Comparison of ENCODE assay signal across 1 cellular context in the genomic region with DNA sequence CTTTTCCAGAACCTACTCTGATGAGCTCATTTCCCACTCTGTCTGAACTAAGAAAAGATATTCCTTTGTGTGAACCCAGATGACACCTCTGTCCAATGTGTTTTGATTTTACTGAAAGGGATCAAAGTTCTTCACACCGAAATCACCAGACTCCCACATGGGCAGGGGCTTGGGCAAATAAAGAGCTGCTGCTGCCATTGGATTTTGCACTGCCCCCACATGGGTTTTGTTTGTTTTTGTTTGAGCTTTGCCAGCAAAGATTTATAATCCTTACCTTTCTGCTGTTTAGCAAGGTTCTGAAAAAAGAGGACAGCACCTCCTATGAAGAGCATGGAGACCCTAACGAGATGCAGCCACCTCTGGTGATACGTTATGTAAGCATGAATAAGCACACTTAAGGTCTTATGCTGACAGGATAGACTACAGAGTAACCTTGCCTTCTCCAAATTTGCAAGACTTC.
TF ChIP-seq lines count a peak whose summit lies in the region.

No MANE protein-coding gene starts in this region.

TF ChIP-seq in GM23338, 12 proteins besides CTCF, POLR2A, EP300 and RAD21 (continued from another document):
- TF ChIP-seq, protein P1, sequence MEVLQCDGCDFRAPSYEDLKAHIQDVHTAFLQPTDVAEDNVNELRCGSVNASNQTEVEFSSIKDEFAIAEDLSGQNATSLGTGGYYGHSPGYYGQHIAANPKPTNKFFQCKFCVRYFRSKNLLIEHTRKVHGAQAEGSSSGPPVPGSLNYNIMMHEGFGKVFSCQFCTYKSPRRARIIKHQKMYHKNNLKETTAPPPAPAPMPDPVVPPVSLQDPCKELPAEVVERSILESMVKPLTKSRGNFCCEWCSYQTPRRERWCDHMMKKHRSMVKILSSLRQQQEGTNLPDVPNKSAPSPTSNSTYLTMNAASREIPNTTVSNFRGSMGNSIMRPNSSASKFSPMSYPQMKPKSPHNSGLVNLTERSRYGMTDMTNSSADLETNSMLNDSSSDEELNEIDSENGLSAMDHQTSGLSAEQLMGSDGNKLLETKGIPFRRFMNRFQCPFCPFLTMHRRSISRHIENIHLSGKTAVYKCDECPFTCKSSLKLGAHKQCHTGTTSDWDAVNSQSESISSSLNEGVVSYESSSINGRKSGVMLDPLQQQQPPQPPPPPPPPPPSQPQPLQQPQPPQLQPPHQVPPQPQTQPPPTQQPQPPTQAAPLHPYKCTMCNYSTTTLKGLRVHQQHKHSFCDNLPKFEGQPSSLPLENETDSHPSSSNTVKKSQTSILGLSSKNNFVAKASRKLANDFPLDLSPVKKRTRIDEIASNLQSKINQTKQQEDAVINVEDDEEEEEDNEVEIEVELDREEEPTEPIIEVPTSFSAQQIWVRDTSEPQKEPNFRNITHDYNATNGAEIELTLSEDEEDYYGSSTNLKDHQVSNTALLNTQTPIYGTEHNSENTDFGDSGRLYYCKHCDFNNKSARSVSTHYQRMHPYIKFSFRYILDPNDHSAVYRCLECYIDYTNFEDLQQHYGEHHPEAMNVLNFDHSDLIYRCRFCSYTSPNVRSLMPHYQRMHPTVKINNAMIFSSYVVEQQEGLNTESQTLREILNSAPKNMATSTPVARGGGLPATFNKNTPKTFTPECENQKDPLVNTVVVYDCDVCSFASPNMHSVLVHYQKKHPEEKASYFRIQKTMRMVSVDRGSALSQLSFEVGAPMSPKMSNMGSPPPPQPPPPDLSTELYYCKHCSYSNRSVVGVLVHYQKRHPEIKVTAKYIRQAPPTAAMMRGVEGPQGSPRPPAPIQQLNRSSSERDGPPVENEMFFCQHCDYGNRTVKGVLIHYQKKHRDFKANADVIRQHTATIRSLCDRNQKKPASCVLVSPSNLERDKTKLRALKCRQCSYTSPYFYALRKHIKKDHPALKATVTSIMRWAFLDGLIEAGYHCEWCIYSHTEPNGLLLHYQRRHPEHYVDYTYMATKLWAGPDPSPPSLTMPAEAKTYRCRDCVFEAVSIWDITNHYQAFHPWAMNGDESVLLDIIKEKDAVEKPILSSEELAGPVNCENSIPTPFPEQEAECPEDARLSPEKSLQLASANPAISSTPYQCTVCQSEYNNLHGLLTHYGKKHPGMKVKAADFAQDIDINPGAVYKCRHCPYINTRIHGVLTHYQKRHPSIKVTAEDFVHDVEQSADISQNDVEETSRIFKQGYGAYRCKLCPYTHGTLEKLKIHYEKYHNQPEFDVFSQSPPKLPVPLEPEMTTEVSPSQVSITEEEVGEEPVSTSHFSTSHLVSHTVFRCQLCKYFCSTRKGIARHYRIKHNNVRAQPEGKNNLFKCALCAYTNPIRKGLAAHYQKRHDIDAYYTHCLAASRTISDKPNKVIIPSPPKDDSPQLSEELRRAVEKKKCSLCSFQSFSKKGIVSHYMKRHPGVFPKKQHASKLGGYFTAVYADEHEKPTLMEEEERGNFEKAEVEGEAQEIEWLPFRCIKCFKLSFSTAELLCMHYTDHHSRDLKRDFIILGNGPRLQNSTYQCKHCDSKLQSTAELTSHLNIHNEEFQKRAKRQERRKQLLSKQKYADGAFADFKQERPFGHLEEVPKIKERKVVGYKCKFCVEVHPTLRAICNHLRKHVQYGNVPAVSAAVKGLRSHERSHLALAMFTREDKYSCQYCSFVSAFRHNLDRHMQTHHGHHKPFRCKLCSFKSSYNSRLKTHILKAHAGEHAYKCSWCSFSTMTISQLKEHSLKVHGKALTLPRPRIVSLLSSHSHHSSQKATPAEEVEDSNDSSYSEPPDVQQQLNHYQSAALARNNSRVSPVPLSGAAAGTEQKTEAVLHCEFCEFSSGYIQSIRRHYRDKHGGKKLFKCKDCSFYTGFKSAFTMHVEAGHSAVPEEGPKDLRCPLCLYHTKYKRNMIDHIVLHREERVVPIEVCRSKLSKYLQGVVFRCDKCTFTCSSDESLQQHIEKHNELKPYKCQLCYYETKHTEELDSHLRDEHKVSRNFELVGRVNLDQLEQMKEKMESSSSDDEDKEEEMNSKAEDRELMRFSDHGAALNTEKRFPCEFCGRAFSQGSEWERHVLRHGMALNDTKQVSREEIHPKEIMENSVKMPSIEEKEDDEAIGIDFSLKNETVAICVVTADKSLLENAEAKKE (CRISPR knock-in tag; IDR thresholded peaks at IDR 0.05) = no peak
- no peak for TF ChIP-seq EZH2 (IDR thresholded peaks at IDR 0.05; ENCODE audit: low read depth, unreplicated experiment)
TF ChIP-seq in GM23338: peak in this region for 0.
